1 cellular context compared by ENCODE assay signal in genomic region chr3:101182734-101183133, GRCh38.
TF ChIP-seq lines count a peak whose summit lies in the region.

No MANE protein-coding gene starts in this region.

TF ChIP-seq in IMR-90, 13 proteins besides CTCF, POLR2A, EP300 and RAD21 (continued from another document):
- no peak for TF ChIP-seq USF2 (IDR thresholded peaks at IDR 0.05; ENCODE audit: low read depth, low read length)
- no peak for TF ChIP-seq RFX5 (IDR thresholded peaks at IDR 0.05; ENCODE audit: low read depth, low read length)
- no peak for TF ChIP-seq MAFK (IDR thresholded peaks at IDR 0.05; ENCODE audit: low read depth, low read length)
- TF ChIP-seq SMC3 (IDR thresholded peaks at IDR 0.05; ENCODE audit: low read depth, low read length) = no peak
- TF ChIP-seq NFE2L2 (IDR thresholded peaks at IDR 0.05; ENCODE audit: low read depth, low read length) = no peak
- TF ChIP-seq BHLHE40 (IDR thresholded peaks at IDR 0.05; ENCODE audit: low read depth, low read length) = 0 out of 2 replicates have a peak, but pooled peaks have one; percentile 11
